ENCODE assay signal across 6 cellular contexts in genomic region chr2:49677227-49677626, GRCh38.
"Had no signal": no experiment of that assay in that cellular context is flagged by ENCODE, and none has a peak within 500 bp of the region (broad histone marks: within the 10 kb centered on the region; RNA-seq: fewer than 3 reads in every experiment).

No MANE protein-coding gene starts in this region.

- DNase-seq: GM23248, GOT3, H9, HCEC 1CT, IMR-90 had no signal

- H3K4me3 Mint-ChIP-seq: H9 had no signal

- H3K27ac ChIP-seq: GM23248 had no signal

- H3K9me3 Mint-ChIP-seq: H9 had no signal

- ATAC-seq: K562 had no signal

- H3K4me3 ChIP-seq: GM23248, K562 had no signal
